In the genomic region with DNA sequence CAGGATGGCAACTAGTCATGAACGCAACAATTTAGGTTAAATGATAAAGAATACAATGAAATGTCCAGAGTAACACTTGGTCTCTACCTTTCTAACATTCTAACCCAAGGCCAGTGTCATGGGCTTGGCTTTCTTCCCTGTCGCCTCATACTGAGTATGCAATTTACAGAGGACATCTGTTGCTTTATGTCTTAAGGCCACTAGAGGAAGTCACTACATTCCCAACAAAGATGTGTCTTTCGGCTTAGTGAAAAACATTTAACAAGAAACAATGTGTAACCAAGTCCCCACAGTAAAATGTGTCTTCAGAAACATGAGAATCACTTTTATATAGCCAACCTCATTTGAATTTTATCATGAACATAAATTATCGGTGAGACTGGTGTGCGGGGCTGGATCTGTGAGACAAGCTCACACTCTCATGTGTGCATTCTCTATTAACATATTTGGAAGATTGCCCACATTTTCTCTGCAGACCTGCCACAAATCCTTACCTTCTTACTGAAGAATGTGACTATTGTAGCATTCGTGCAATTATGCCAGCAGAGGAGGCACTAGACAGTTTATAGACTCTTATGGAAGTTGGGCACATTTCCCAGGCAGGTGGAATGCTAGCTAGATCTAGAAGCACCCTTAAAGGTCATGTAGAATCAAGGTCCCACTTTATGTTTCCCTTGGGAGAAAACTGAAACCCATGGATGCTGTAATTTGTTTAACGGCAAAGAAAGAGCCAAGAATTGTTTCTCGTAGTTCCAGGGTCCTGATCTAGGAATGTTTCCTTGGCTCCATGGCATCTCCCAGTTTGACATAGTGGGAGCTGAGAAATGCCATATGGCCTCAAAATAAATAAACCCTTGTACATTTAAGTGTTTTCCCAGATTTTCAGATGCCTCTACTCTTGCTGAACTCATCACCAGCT, we compare ENCODE assay signal across 10 cellular contexts.
DNase-seq lines count a peak whose midpoint lies in the region; ATAC-seq and TF ChIP-seq lines count a peak whose summit lies in the region.
"Had no signal": no experiment of that assay in that cellular context is flagged by ENCODE, and none has a peak within 500 bp of the region (broad histone marks: within the 10 kb centered on the region; RNA-seq: fewer than 3 reads in every experiment).

No MANE protein-coding gene starts in this region.

- H3K36me3 ChIP-seq in HEK293 (ENCODE audit: control insufficient read depth in 2 of 2, insufficient read depth in 1 of 2, low read length in 2 of 2) (no peaks in the 10 kb centered on the region), mammary epithelial cell (ENCODE audit: insufficient read depth, low read length) (no peaks in the 10 kb centered on the region), suprapubic skin (no peaks in the 10 kb centered on the region)

- H3K27ac ChIP-seq in AG04450 (ENCODE audit: low read depth, low read length), result no peak overlapping the region
- peak overlapping the region; percentile 29 for H3K27ac ChIP-seq in HEK293 (ENCODE audit: extremely low read depth, low read depth, low read length)
- no peak overlapping the region for H3K27ac ChIP-seq in mammary epithelial cell (ENCODE audit: insufficient read depth, low read depth, low read length)
- H3K27ac ChIP-seq in suprapubic skin, result no peak overlapping the region

- BruUV-seq in mammary epithelial cell (replicated peaks; lab: Mats Ljungman, UMichigan), result no TSS peak

- CTCF ChIA-PET in AG04450 (lab: Charles Lee), result interaction anchor here (0.6 kb wide), 1 partner anchor 27 kb away, joined by 3 read pairs; no protein-coding TSS in a partner anchor
- CTCF ChIA-PET in HEK293 (lab: Yijun Ruan, JAX), result interaction anchor here (0.7 to 1.2 kb wide), 2 partner anchors 15 to 589 kb away, joined by 3 read pairs; no protein-coding TSS in a partner anchor
- CTCF ChIA-PET in mammary epithelial cell (lab: Charles Lee; ENCODE audit: low non-redundant PET), result no interaction called here

- TF ChIP-seq EP300 in suprapubic skin (IDR thresholded peaks at IDR 0.05), result no peak

- H3K4me2 ChIP-seq in mammary epithelial cell (ENCODE audit: insufficient read depth, low read depth, low read length), result no peak overlapping the region

- intact Hi-C loops in mammary epithelial cell (cut with micrococcal nuclease), result loop anchor here (10.0 kb wide), 1 partner anchor 609 kb away; no protein-coding TSS in a partner anchor

- WGBS in mammary epithelial cell (ENCODE audit: low coverage, missing lambda C conversion rate), result 54% methylated on average over 8 of the region's 8 CpGs
- 56% methylated on average over 8 of the region's 8 CpGs for WGBS in suprapubic skin

- no peaks in the 10 kb centered on the region for H4K20me1 ChIP-seq in mammary epithelial cell (ENCODE audit: insufficient read depth, low read length)

- DNase-seq in AG04450 (ENCODE audit: low read depth, low spot score) (peak; percentile 53), NCI-H460 (ENCODE audit: extremely low read depth, low read depth) (peak; percentile 59), fibroblast of peridontal ligament (ENCODE audit: extremely low read depth) (peak; percentile 37), mammary epithelial cell (no peak), HuH-7 (ENCODE audit: low spot score) (no peak), suprapubic skin (ENCODE audit: low spot score in 2 of 2) (no peak)
- DNase-seq: small intestine; stimulated activated naive CD8-positive, alpha-beta T cell treated with anti-CD3 and anti-CD28 coated beads, Interleukin-15, amount 100 ng/mL, for 72 hours had no signal

- H3K27me3 ChIP-seq in AG04450 (ENCODE audit: control insufficient read depth, insufficient read depth, low read length), result no peaks in the 10 kb centered on the region
- H3K27me3 ChIP-seq in mammary epithelial cell (ENCODE audit: insufficient read depth, low read length), result peaks cover 2% of the 10 kb centered on the region
- H3K27me3 ChIP-seq in suprapubic skin, result no peaks in the 10 kb centered on the region

- no peak for ATAC-seq in HG02759 (IDR thresholded peaks at IDR 0.05; ENCODE audit: unreplicated experiment)
- ATAC-seq: stimulated activated naive CD8-positive, alpha-beta T cell treated with anti-CD3 and anti-CD28 coated beads, Interleukin-15, amount 100 ng/mL, for 72 hours had no signal

- H3K4me3 ChIP-seq in AG04450 (ENCODE audit: low read depth, low read length) (no peak overlapping the region), HEK293 (ENCODE audit: low read depth, low read length) (no peak overlapping the region), mammary epithelial cell (replicated peaks in 1 of 3; ENCODE audit: insufficient read depth in 1 of 3, low read depth in 2 of 3, low read length in 3 of 3) (no peak overlapping the region), suprapubic skin (no peak overlapping the region)

- POLR2A ChIA-PET in AG04450 (lab: Yijun Ruan, JAX), result interaction anchor here (0.6 kb wide), 1 partner anchor 154 kb away, joined by 4 read pairs; no protein-coding TSS in a partner anchor
- POLR2A ChIA-PET in HEK293 (lab: Yijun Ruan, JAX), result no interaction called here

- H3K9me3 ChIP-seq in AG04450 (ENCODE audit: control insufficient read depth, insufficient read depth, low read length), result no peaks in the 10 kb centered on the region
- H3K9me3 ChIP-seq in HEK293 (ENCODE audit: control insufficient read depth, insufficient read depth, low read depth, low read length), result no peaks in the 10 kb centered on the region
- no peaks in the 10 kb centered on the region for H3K9me3 ChIP-seq in mammary epithelial cell (replicated peaks; ENCODE audit: insufficient read depth, low read length)
- H3K9me3 ChIP-seq in suprapubic skin, result no peaks in the 10 kb centered on the region

- in situ Hi-C loops in mammary epithelial cell (cut with MboI; ENCODE audit: low sequenced_read_pairs in 2 of 2), result no loop called here

- no peak for TF ChIP-seq POLR2A in suprapubic skin (IDR thresholded peaks at IDR 0.05)

- TF ChIP-seq CTCF in AG04450 (IDR thresholded peaks at IDR 0.05; ENCODE audit: low read depth, low read length) (no peak), HEK293 (tag by site-specific recombination; IDR thresholded peaks at IDR 0.05) (peak; percentile 37; the same call in 1 of the 2 replicates), mammary epithelial cell (conservative IDR thresholded peaks at IDR 0.05 in 1 of 2, IDR thresholded peaks at IDR 0.05 in 1 of 2; ENCODE audit: extremely low read depth in 1 of 2, insufficient read depth in 1 of 2, low read depth in 1 of 2, low read length in 2 of 2) (no peak), suprapubic skin (IDR thresholded peaks at IDR 0.05) (no peak)

- no peaks in the 10 kb centered on the region for H3K79me2 ChIP-seq in mammary epithelial cell (ENCODE audit: insufficient read depth, low read length)

- H2AFZ ChIP-seq in mammary epithelial cell (ENCODE audit: low read depth, low read length), result no peak overlapping the region

- no peak overlapping the region for H3K9ac ChIP-seq in mammary epithelial cell (ENCODE audit: insufficient read depth, low read length)

- dilution Hi-C loops in mammary epithelial cell (cut with HindIII; ENCODE audit: low sequenced_read_pairs), result no loop called here

- H3K4me1 ChIP-seq in HEK293 (ENCODE audit: control insufficient read depth, insufficient read depth, low read length) (peaks cover 13% of the 10 kb centered on the region), mammary epithelial cell (ENCODE audit: insufficient read depth, low read length) (no peaks in the 10 kb centered on the region), suprapubic skin (no peaks in the 10 kb centered on the region)

TF ChIP-seq in HEK293, 187 proteins besides CTCF, POLR2A, EP300 and RAD21 (continues in another document):
- TF ChIP-seq ZNF10 (tag by site-specific recombination; IDR thresholded peaks at IDR 0.05) (no peak), TSHZ1 (tag by site-specific recombination; IDR thresholded peaks at IDR 0.05; ENCODE audit: borderline replicate concordance) (peak; percentile 34; the same call in 1 of the 2 replicates), ZFP37 (tag by site-specific recombination; IDR thresholded peaks at IDR 0.05) (0 out of 2 replicates have a peak, but pooled peaks have one; percentile 43), ZNF18 (tag by site-specific recombination; IDR thresholded peaks at IDR 0.05) (peak; percentile 79; the same call in 1 of the 2 replicates), KLF10 (tag by site-specific recombination; IDR thresholded peaks at IDR 0.05) (0 out of 2 replicates have a peak, but pooled peaks have one; percentile 33), ZNF837 (tag by site-specific recombination; IDR thresholded peaks at IDR 0.05) (no peak)

Comparison
In these comparisons a context has a peak if more than half of its experiments do, and no peak if none do; other contexts are left out.
1. DNase-seq: peak in AG04450 (single experiment), NCI-H460 (single experiment) and fibroblast of peridontal ligament (single experiment); none in mammary epithelial cell (single experiment), HuH-7 (single experiment) and suprapubic skin (0 of 2).